Comparison of ENCODE assay signal across 18 cellular contexts in the genomic region with DNA sequence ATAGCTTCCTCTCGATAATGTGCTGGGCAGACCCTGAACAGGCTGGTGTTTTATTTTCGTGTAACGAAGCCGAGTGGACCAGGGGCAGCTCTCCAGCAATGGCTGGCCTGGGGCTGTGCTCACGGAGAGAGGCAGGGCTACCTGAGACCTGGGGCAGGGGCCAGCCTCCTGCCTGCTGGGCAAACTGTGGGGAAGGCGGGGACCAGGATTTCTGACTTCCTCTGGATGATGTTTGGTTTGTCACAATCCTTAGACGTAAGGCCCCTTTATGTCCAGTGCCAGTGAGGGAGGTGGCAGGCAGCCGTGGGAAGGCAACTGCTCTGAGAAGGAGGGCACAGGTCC.
"Had no signal": no experiment of that assay in that cellular context is flagged by ENCODE, and none has a peak within 500 bp of the region (broad histone marks: within the 10 kb centered on the region; RNA-seq: fewer than 3 reads in every experiment).

No MANE protein-coding gene starts in this region.

- H3K27me3 Mint-ChIP-seq: activated naive CD8-positive, alpha-beta T cell treated with anti-CD3 and anti-CD28 coated beads for 36 hours; activated T-helper 17 cell treated with anti-CD3 and anti-CD28 coated beads, Interleukin-2, amount 50 U/mL, for 72 hours had no signal

- H3K36me3 Mint-ChIP-seq: activated CD8-positive, alpha-beta memory T cell treated with anti-CD3 and anti-CD28 coated beads, Interleukin-2, amount 10 ng/mL, durations not matched to agents 7 days and 5 days; activated naive CD8-positive, alpha-beta T cell treated with anti-CD3 and anti-CD28 coated beads for 36 hours; naive thymus-derived CD8-positive, alpha-beta T cell; stimulated activated naive B cell treated with anti-CD40 and anti-IgM and Interleukin-4, amounts not matched to agents 10 μg/mL and 1 μg/mL and 100 μg/mL, for 72 hours had no signal

- H3K27ac ChIP-seq: cardiac muscle cell had no signal

- H3K4me1 Mint-ChIP-seq: activated CD4-positive, alpha-beta memory T cell treated with anti-CD3 and anti-CD28 coated beads, Interleukin-2, amount 10 ng/mL, durations not matched to agents 7 days and 5 days; activated CD8-positive, alpha-beta memory T cell treated with anti-CD3 and anti-CD28 coated beads, Interleukin-2, amount 10 ng/mL, durations not matched to agents 7 days and 5 days; activated naive CD8-positive, alpha-beta T cell treated with anti-CD3 and anti-CD28 coated beads for 36 hours; activated T-helper 17 cell treated with anti-CD3 and anti-CD28 coated beads, Interleukin-2, amount 50 U/mL, for 72 hours had no signal

- H3K27ac Mint-ChIP-seq: activated CD4-positive, alpha-beta memory T cell treated with anti-CD3 and anti-CD28 coated beads, Interleukin-2, amount 10 ng/mL, durations not matched to agents 7 days and 5 days; activated CD8-positive, alpha-beta memory T cell treated with anti-CD3 and anti-CD28 coated beads, Interleukin-2, amount 10 ng/mL, durations not matched to agents 7 days and 5 days; activated naive CD8-positive, alpha-beta T cell treated with anti-CD3 and anti-CD28 coated beads for 36 hours; activated T-helper 17 cell treated with anti-CD3 and anti-CD28 coated beads, Interleukin-2, amount 50 U/mL, for 72 hours; effector memory CD8-positive, alpha-beta T cell; naive thymus-derived CD8-positive, alpha-beta T cell; stimulated activated naive B cell treated with anti-CD40 and anti-IgM and Interleukin-4, amounts not matched to agents 10 μg/mL and 1 μg/mL and 100 μg/mL, for 72 hours had no signal

- H3K4me3 ChIP-seq: cardiac muscle cell had no signal

- H3K4me3 Mint-ChIP-seq: activated CD4-positive, alpha-beta memory T cell treated with anti-CD3 and anti-CD28 coated beads, Interleukin-2, amount 10 ng/mL, durations not matched to agents 7 days and 5 days; activated CD8-positive, alpha-beta memory T cell treated with anti-CD3 and anti-CD28 coated beads, Interleukin-2, amount 10 ng/mL, durations not matched to agents 7 days and 5 days; activated naive CD8-positive, alpha-beta T cell treated with anti-CD3 and anti-CD28 coated beads for 36 hours; activated T-helper 17 cell treated with anti-CD3 and anti-CD28 coated beads, Interleukin-2, amount 50 U/mL, for 72 hours; effector memory CD8-positive, alpha-beta T cell; naive thymus-derived CD8-positive, alpha-beta T cell; stimulated activated naive B cell treated with anti-CD40 and anti-IgM and Interleukin-4, amounts not matched to agents 10 μg/mL and 1 μg/mL and 100 μg/mL, for 72 hours had no signal

- DNase-seq: activated CD4-positive, alpha-beta memory T cell treated with anti-CD3 and anti-CD28 coated beads, Interleukin-2, amount 10 ng/mL, durations not matched to agents 7 days and 5 days; activated CD4-positive, alpha-beta T cell treated with anti-CD3 and anti-CD28 coated beads for 4 hours; activated CD8-positive, alpha-beta memory T cell treated with anti-CD3 and anti-CD28 coated beads, Interleukin-2, amount 10 ng/mL, durations not matched to agents 7 days and 5 days; activated naive CD4-positive, alpha-beta T cell; activated naive CD8-positive, alpha-beta T cell treated with anti-CD3 and anti-CD28 coated beads for 36 hours; amniotic stem cell; dermis blood vessel endothelial cell; effector memory CD8-positive, alpha-beta T cell; mammary epithelial cell; naive thymus-derived CD8-positive, alpha-beta T cell; stimulated activated naive B cell treated with anti-CD40 and anti-IgM and Interleukin-4, amounts not matched to agents 10 μg/mL and 1 μg/mL and 100 μg/mL, for 72 hours; SW 1271; T-helper 2 cell had no signal

- H3K9me3 Mint-ChIP-seq: activated CD4-positive, alpha-beta memory T cell treated with anti-CD3 and anti-CD28 coated beads, Interleukin-2, amount 10 ng/mL, durations not matched to agents 7 days and 5 days; activated naive CD8-positive, alpha-beta T cell treated with anti-CD3 and anti-CD28 coated beads for 36 hours; activated T-helper 17 cell treated with anti-CD3 and anti-CD28 coated beads, Interleukin-2, amount 50 U/mL, for 72 hours; effector memory CD8-positive, alpha-beta T cell; naive thymus-derived CD8-positive, alpha-beta T cell; stimulated activated naive B cell treated with anti-CD40 and anti-IgM and Interleukin-4, amounts not matched to agents 10 μg/mL and 1 μg/mL and 100 μg/mL, for 72 hours had no signal

- H3K36me3 ChIP-seq: cardiac muscle cell had no signal

- H3K27me3 ChIP-seq: cardiac muscle cell had no signal

- FAIRE-seq: islet of Langerhans, urothelium cell line had no signal

- ATAC-seq: activated CD8-positive, alpha-beta memory T cell treated with anti-CD3 and anti-CD28 coated beads, Interleukin-2, amount 10 ng/mL, durations not matched to agents 7 days and 5 days; activated T-helper 17 cell treated with anti-CD3 and anti-CD28 coated beads, Interleukin-2, amount 50 U/mL, for 72 hours; effector memory CD8-positive, alpha-beta T cell; left lobe of liver; naive thymus-derived CD8-positive, alpha-beta T cell; stimulated activated naive B cell treated with anti-CD40 and anti-IgM and Interleukin-4, amounts not matched to agents 10 μg/mL and 1 μg/mL and 100 μg/mL, for 72 hours had no signal
